27 cellular contexts compared by ENCODE assay signal in genomic region chr2:190780594-190780993, GRCh38.
"Had no signal": no experiment of that assay in that cellular context is flagged by ENCODE, and none has a peak within 500 bp of the region (broad histone marks: within the 10 kb centered on the region; RNA-seq: fewer than 3 reads in every experiment).

No MANE protein-coding gene starts in this region.

- H2AFZ ChIP-seq: neural progenitor cell had no signal

- H3K36me3 ChIP-seq: esophagus squamous epithelium, heart right ventricle, neural progenitor cell, suprapubic skin, transverse colon, upper lobe of right lung, uterus had no signal

- H3K36me3 Mint-ChIP-seq: neural progenitor cell had no signal

- H3K27ac ChIP-seq: esophagus squamous epithelium, heart right ventricle, neural progenitor cell, psoas muscle, skin epidermis, suprapubic skin, transverse colon, upper lobe of right lung, uterus had no signal

- H3K27me3 ChIP-seq: neural progenitor cell, suprapubic skin, transverse colon, upper lobe of right lung, uterus had no signal

- H3K9ac ChIP-seq: neural progenitor cell had no signal

- DNase-seq: cortex of kidney; effector memory CD8-positive, alpha-beta T cell; erythroblast; esophagus squamous epithelium; foreskin melanocyte; glutamatergic neuron; heart right ventricle; hippocampal formation; left cardiac atrium; mesenchymal stem cell; naive thymus-derived CD4-positive, alpha-beta T cell; psoas muscle; right cardiac atrium; stimulated activated CD4-positive, alpha-beta T cell treated with anti-CD3 and anti-CD28 coated beads, Interleukin-15, amount 100 ng/mL, for 24 hours; stimulated activated CD4-positive, alpha-beta T cell treated with anti-CD3 and anti-CD28 coated beads, Interleukin-2, amount 100 ng/mL, for 48 hours; stimulated activated naive CD4-positive, alpha-beta T cell; stimulated activated naive CD8-positive, alpha-beta T cell treated with anti-CD3 and anti-CD28 coated beads, Interleukin-15, amount 100 ng/mL, for 72 hours; transverse colon; upper lobe of right lung; uterus had no signal

- H3K9me3 ChIP-seq: psoas muscle, suprapubic skin, transverse colon, upper lobe of right lung, uterus had no signal

- H3K4me1 ChIP-seq: esophagus squamous epithelium, heart right ventricle, neural progenitor cell, psoas muscle, upper lobe of right lung, uterus had no signal

- H3K4me2 ChIP-seq: neural progenitor cell had no signal

- FAIRE-seq: endometrium, islet of Langerhans had no signal

- H3K4me1 Mint-ChIP-seq: neural progenitor cell had no signal

- ATAC-seq: effector memory CD8-positive, alpha-beta T cell; heart right ventricle; left cardiac atrium; naive thymus-derived CD4-positive, alpha-beta T cell; psoas muscle; right cardiac atrium; stimulated activated naive CD8-positive, alpha-beta T cell treated with anti-CD3 and anti-CD28 coated beads, Interleukin-15, amount 100 ng/mL, for 72 hours; upper lobe of right lung had no signal

- H3K4me3 ChIP-seq: esophagus squamous epithelium, heart right ventricle, neural progenitor cell, psoas muscle, skin epidermis, suprapubic skin, transverse colon, upper lobe of right lung, uterus had no signal

- H3K9me3 Mint-ChIP-seq: effector memory CD8-positive, alpha-beta T cell had no signal

- H3K27ac Mint-ChIP-seq: mesothelial cell of epicardium; naive thymus-derived CD4-positive, alpha-beta T cell; nephron; neural progenitor cell; stimulated activated naive CD8-positive, alpha-beta T cell treated with anti-CD3 and anti-CD28 coated beads, Interleukin-15, amount 100 ng/mL, for 72 hours had no signal

- H3K4me3 Mint-ChIP-seq: effector memory CD8-positive, alpha-beta T cell; mesothelial cell of epicardium; naive thymus-derived CD4-positive, alpha-beta T cell; nephron; neural progenitor cell; stimulated activated naive CD8-positive, alpha-beta T cell treated with anti-CD3 and anti-CD28 coated beads, Interleukin-15, amount 100 ng/mL, for 72 hours had no signal
